Comparison of ENCODE assay signal across 1 cellular context in genomic region chr1:89609781-89610456, GRCh38.
A peak's percentile ranks its signal among the peaks of the same experiment; 100 is the strongest.
TF ChIP-seq lines count a peak whose summit lies in the region.

No MANE protein-coding gene starts in this region.

TF ChIP-seq in HepG2, 621 proteins besides CTCF, POLR2A, EP300 and RAD21 (continued from another document and continues in another):
- TF ChIP-seq ZFYVE20 (CRISPR knock-in tag; IDR thresholded peaks at IDR 0.05; ENCODE audit: borderline replicate concordance, low read depth) (no peak), CHCHD3 (CRISPR knock-in tag; IDR thresholded peaks at IDR 0.05) (no peak), RBM22 (optimal IDR thresholded peaks at IDR 0.05; ENCODE audit: low read length) (no peak), ZBTB3 (CRISPR knock-in tag; IDR thresholded peaks at IDR 0.05; ENCODE audit: borderline replicate concordance, low read depth) (no peak), CSRNP2 (CRISPR knock-in tag; conservative IDR thresholded peaks at IDR 0.05; ENCODE audit: low read depth) (no peak), ZNF10 (CRISPR knock-in tag; IDR thresholded peaks at IDR 0.05; ENCODE audit: borderline replicate concordance, low read depth) (no peak), ZNF512 (CRISPR knock-in tag; IDR thresholded peaks at IDR 0.05) (no peak), ZFP37 (CRISPR knock-in tag; IDR thresholded peaks at IDR 0.05; ENCODE audit: borderline replicate concordance) (no peak), ZNF546 (CRISPR knock-in tag; conservative IDR thresholded peaks at IDR 0.05) (no peak), ZNF276 (CRISPR knock-in tag; IDR thresholded peaks at IDR 0.05; ENCODE audit: low read depth) (no peak), ETV5 (CRISPR knock-in tag; IDR thresholded peaks at IDR 0.05; ENCODE audit: borderline replicate concordance) (no peak), ZNF878 (CRISPR knock-in tag; IDR thresholded peaks at IDR 0.05) (no peak), MAFK (conservative IDR thresholded peaks at IDR 0.05 in 1 of 2, IDR thresholded peaks at IDR 0.05 in 1 of 2; ENCODE audit: low read length in 2 of 2) (no peak), GFI1 (CRISPR knock-in tag; IDR thresholded peaks at IDR 0.05; ENCODE audit: borderline replicate concordance) (no peak), EED (CRISPR knock-in tag; IDR thresholded peaks at IDR 0.05) (no peak), NFYB (CRISPR knock-in tag; IDR thresholded peaks at IDR 0.05) (peak; percentile 39; the same call in 1 of the 2 replicates), ETS1 (CRISPR knock-in tag; IDR thresholded peaks at IDR 0.05) (no peak), REXO4 (CRISPR knock-in tag; IDR thresholded peaks at IDR 0.05; ENCODE audit: borderline replicate concordance) (no peak), HMG20B (CRISPR knock-in tag; conservative IDR thresholded peaks at IDR 0.05) (no peak), DRAP1 (CRISPR knock-in tag; IDR thresholded peaks at IDR 0.05) (peak; percentile 73), ARID4A (CRISPR knock-in tag; IDR thresholded peaks at IDR 0.05; ENCODE audit: borderline replicate concordance) (peak; percentile 58; the same call in 1 of the 2 replicates), SP140L (CRISPR knock-in tag; IDR thresholded peaks at IDR 0.05; ENCODE audit: borderline replicate concordance) (no peak), PHB2 (IDR thresholded peaks at IDR 0.05; ENCODE audit: partially characterized antibody) (no peak), ZNF550 (CRISPR knock-in tag; IDR thresholded peaks at IDR 0.05; ENCODE audit: borderline replicate concordance) (no peak), ZNF414 (CRISPR knock-in tag; IDR thresholded peaks at IDR 0.05) (no peak), PITX1 (CRISPR knock-in tag; IDR thresholded peaks at IDR 0.05) (no peak), SOX13 (IDR thresholded peaks at IDR 0.05) (no peak), SOX13 (CRISPR knock-in tag; conservative IDR thresholded peaks at IDR 0.05 in 1 of 2, IDR thresholded peaks at IDR 0.05 in 1 of 2) (peak in 1 of 2 experiments; percentile 34; a peak in 1 of 4 replicates), ZNF773 (CRISPR knock-in tag; IDR thresholded peaks at IDR 0.05; ENCODE audit: borderline replicate concordance) (no peak), HNF1A (IDR thresholded peaks at IDR 0.05; ENCODE audit: low read depth) (no peak), HNF1A (CRISPR knock-in tag; IDR thresholded peaks at IDR 0.05; ENCODE audit: borderline replicate concordance) (no peak), SYNCRIP (IDR thresholded peaks at IDR 0.05; ENCODE audit: insufficient read depth, low read depth, low read length) (no peak), ZKSCAN8 (CRISPR knock-in tag; IDR thresholded peaks at IDR 0.05; ENCODE audit: borderline replicate concordance) (no peak), ZNF639 (CRISPR knock-in tag; conservative IDR thresholded peaks at IDR 0.05) (no peak), POGK (CRISPR knock-in tag; conservative IDR thresholded peaks at IDR 0.05) (0 out of 2 replicates have a peak, but pooled peaks have one; percentile 24), ZNF580 (CRISPR knock-in tag; IDR thresholded peaks at IDR 0.05; ENCODE audit: borderline replicate concordance, low read depth) (no peak), ZNF841 (CRISPR knock-in tag; IDR thresholded peaks at IDR 0.05; ENCODE audit: borderline replicate concordance) (no peak), RARG (CRISPR knock-in tag; IDR thresholded peaks at IDR 0.05; ENCODE audit: low read depth) (no peak)
